Comparison of ENCODE assay signal across 2 cellular contexts in genomic region chr3:64865872-64866588, GRCh38.
TF ChIP-seq lines count a peak whose summit lies in the region.

No MANE protein-coding gene starts in this region.

TF ChIP-seq in GM23338, 12 proteins besides CTCF, POLR2A, EP300 and RAD21 (continued from another document):
- TF ChIP-seq ZNF462 (CRISPR knock-in tag; IDR thresholded peaks at IDR 0.05), result no peak
- no peak for TF ChIP-seq REST (IDR thresholded peaks at IDR 0.05; ENCODE audit: unreplicated experiment)
- no peak for TF ChIP-seq STAT1 (IDR thresholded peaks at IDR 0.05; ENCODE audit: unreplicated experiment)
- no peak for TF ChIP-seq NANOG (IDR thresholded peaks at IDR 0.05; ENCODE audit: borderline replicate concordance)
- no peak for TF ChIP-seq ZNF114 (CRISPR knock-in tag; IDR thresholded peaks at IDR 0.05)
- TF ChIP-seq ZNF331 (CRISPR knock-in tag; IDR thresholded peaks at IDR 0.05; ENCODE audit: low read depth), result no peak
- no peak for TF ChIP-seq JUNB (IDR thresholded peaks at IDR 0.05; ENCODE audit: unreplicated experiment)
- TF ChIP-seq CREB1 (CRISPR knock-in tag; IDR thresholded peaks at IDR 0.05; ENCODE audit: low read depth), result no peak
- TF ChIP-seq ETS1 (IDR thresholded peaks at IDR 0.05), result no peak
- TF ChIP-seq EZH2phosphoT487 (IDR thresholded peaks at IDR 0.05; ENCODE audit: unreplicated experiment), result no peak
- TF ChIP-seq EZH2 (IDR thresholded peaks at IDR 0.05; ENCODE audit: low read depth, unreplicated experiment), result no peak

TF ChIP-seq in WTC11, 78 proteins besides CTCF, POLR2A, EP300 and RAD21 (continued from another document):
- no peak for TF ChIP-seq SMAD3 (CRISPR knock-in tag; IDR thresholded peaks at IDR 0.05; ENCODE audit: borderline replicate concordance)
- no peak for TF ChIP-seq USF2 (CRISPR knock-in tag; IDR thresholded peaks at IDR 0.05)
- no peak for TF ChIP-seq PRRX2 (CRISPR knock-in tag; IDR thresholded peaks at IDR 0.05)
- no peak for TF ChIP-seq E2F1 (CRISPR knock-in tag; IDR thresholded peaks at IDR 0.05)
- no peak for TF ChIP-seq CDX4 (CRISPR knock-in tag; IDR thresholded peaks at IDR 0.05; ENCODE audit: borderline replicate concordance)
- no peak for TF ChIP-seq SMAD4 (CRISPR knock-in tag; IDR thresholded peaks at IDR 0.05)
- no peak for TF ChIP-seq RORB (CRISPR knock-in tag; IDR thresholded peaks at IDR 0.05)
- no peak for TF ChIP-seq FOXK1 (CRISPR knock-in tag; IDR thresholded peaks at IDR 0.05)
- no peak for TF ChIP-seq EMX1 (CRISPR knock-in tag; IDR thresholded peaks at IDR 0.05)
- TF ChIP-seq FOXP4 (CRISPR knock-in tag; IDR thresholded peaks at IDR 0.05), result no peak
- no peak for TF ChIP-seq ZBTB21 (CRISPR knock-in tag; IDR thresholded peaks at IDR 0.05; ENCODE audit: borderline replicate concordance)
- TF ChIP-seq ZNF281 (CRISPR knock-in tag; IDR thresholded peaks at IDR 0.05), result no peak
- TF ChIP-seq TCF7 (CRISPR knock-in tag; IDR thresholded peaks at IDR 0.05; ENCODE audit: low read depth), result no peak
